ENCODE assay signal across 16 cellular contexts in the genomic region with DNA sequence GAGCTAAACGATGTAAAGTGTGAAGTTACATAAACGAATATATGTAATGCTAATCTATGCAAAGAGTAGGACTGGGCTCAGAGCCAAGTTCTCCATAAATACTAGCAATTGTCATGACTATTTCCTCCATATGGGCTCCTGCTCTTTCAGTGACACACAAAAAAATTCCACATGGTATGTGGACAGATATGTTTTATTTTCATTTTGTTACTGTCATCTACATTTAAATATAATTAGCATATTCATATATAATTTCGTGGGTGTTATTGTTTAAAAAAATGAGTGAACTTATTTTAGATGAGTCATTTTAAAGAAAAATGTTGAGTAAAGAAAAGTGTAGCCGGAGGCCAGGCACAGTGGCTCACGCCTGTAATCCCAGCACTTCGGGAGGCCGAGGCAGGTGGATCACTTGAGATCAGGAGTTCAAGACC. TPM values are rescaled to one million over a fixed set of nuclear protein-coding genes. Genes with fewer than 3 reads are reported as not detected.
DNase-seq lines count a peak whose midpoint lies in the region; ATAC-seq and TF ChIP-seq lines count a peak whose summit lies in the region.
"Had no signal": no experiment of that assay in that cellular context is flagged by ENCODE, and none has a peak within 500 bp of the region (broad histone marks: within the 10 kb centered on the region; RNA-seq: fewer than 3 reads in every experiment).

No MANE protein-coding gene starts in this region.

- intact Hi-C loops in body of pancreas (cut with DNase I): no loop called here

- peak overlapping the region; percentile 14 for H3K27ac ChIP-seq in osteoblast (ENCODE audit: low read depth, low read length)
- H3K27ac ChIP-seq in body of pancreas: no peak overlapping the region
- H3K27ac ChIP-seq: WERI-Rb-1 had no signal

- in situ Hi-C loops in astrocyte of the spinal cord (cut with HindIII; ENCODE audit: low sequenced_read_pairs): no loop called here

- peak; percentile 1 for DNase-seq in NCI-H345 (lab: John Stamatoyannopoulos, UW)
- no peak for DNase-seq in NCI-H345 treated with DMSO at 0.1 percent for 48 hours (lab: John Stamatoyannopoulos, UW; ENCODE audit: unreplicated experiment)
- DNase-seq in NCI-H146 treated with DMSO at 0.1 percent for 48 hours (lab: John Stamatoyannopoulos, UW; ENCODE audit: unreplicated experiment): peak; percentile 42
- peak; percentile 23 for DNase-seq in astrocyte of the spinal cord (ENCODE audit: low read depth, low spot score)
- no peak for DNase-seq in osteoblast (ENCODE audit: insufficient read length, low spot score, missing footprints)
- DNase-seq in body of pancreas: no peak
- DNase-seq: activated CD8-positive, alpha-beta memory T cell treated with anti-CD3 and anti-CD28 coated beads, Interleukin-2, amount 10 ng/mL, durations not matched to agents 7 days and 5 days; activated naive CD8-positive, alpha-beta T cell treated with anti-CD3 and anti-CD28 coated beads for 36 hours; cortex of kidney; foreskin melanocyte; stimulated activated naive CD8-positive, alpha-beta T cell treated with anti-CD3 and anti-CD28 coated beads, Interleukin-15, amount 100 ng/mL, for 72 hours; WERI-Rb-1 had no signal

- H4K20me1 ChIP-seq in osteoblast (ENCODE audit: insufficient read depth, low read length): no peaks in the 10 kb centered on the region

- H2AFZ ChIP-seq in osteoblast (ENCODE audit: low read length): no peak overlapping the region

- no peaks in the 10 kb centered on the region for H3K36me3 ChIP-seq in osteoblast (ENCODE audit: insufficient read depth, low read length)
- no peaks in the 10 kb centered on the region for H3K36me3 ChIP-seq in body of pancreas (replicated peaks in 1 of 2; ENCODE audit: insufficient read depth in 1 of 2, low read depth in 2 of 2)
- H3K36me3 ChIP-seq: WERI-Rb-1 had no signal

- H3K4me1 ChIP-seq in osteoblast (ENCODE audit: insufficient read depth, low read length) (peaks cover 28% of the 10 kb centered on the region), body of pancreas (peaks cover 14% of the 10 kb centered on the region)

- no peak overlapping the region for H3K4me3 ChIP-seq in astrocyte of the spinal cord (ENCODE audit: low read depth, low read length)
- no peak overlapping the region for H3K4me3 ChIP-seq in osteoblast (ENCODE audit: insufficient read depth, low read length)
- H3K4me3 ChIP-seq in body of pancreas: no peak overlapping the region

- no peak for TF ChIP-seq POLR2A in body of pancreas (IDR thresholded peaks at IDR 0.05)

- ATAC-seq in body of pancreas (no peak), GM18861 (IDR thresholded peaks at IDR 0.05; ENCODE audit: unreplicated experiment) (no peak), HG03196 (IDR thresholded peaks at IDR 0.05; ENCODE audit: unreplicated experiment) (no peak)
- ATAC-seq: activated CD8-positive, alpha-beta memory T cell treated with anti-CD3 and anti-CD28 coated beads, Interleukin-2, amount 10 ng/mL, durations not matched to agents 7 days and 5 days; HCT116; stimulated activated naive CD8-positive, alpha-beta T cell treated with anti-CD3 and anti-CD28 coated beads, Interleukin-15, amount 100 ng/mL, for 72 hours had no signal

- H3K27me3 ChIP-seq in osteoblast (ENCODE audit: insufficient read depth, low read length) (no peaks in the 10 kb centered on the region), body of pancreas (no peaks in the 10 kb centered on the region)

- WGBS in body of pancreas, 2 donors: 60 to 61% methylated on average over 7 of the region's 7 CpGs

- peak overlapping the region; percentile 43 for H3K4me2 ChIP-seq in osteoblast (ENCODE audit: insufficient read depth, low read length)

- H3K9me3 ChIP-seq in osteoblast (ENCODE audit: low read depth, low read length): no peaks in the 10 kb centered on the region
- no peaks in the 10 kb centered on the region for H3K9me3 ChIP-seq in body of pancreas

- TF ChIP-seq CTCF in astrocyte of the spinal cord (IDR thresholded peaks at IDR 0.05; ENCODE audit: low read depth, low read length) (no peak), osteoblast (IDR thresholded peaks at IDR 0.05; ENCODE audit: extremely low read depth, low read depth, low read length) (no peak), body of pancreas (IDR thresholded peaks at IDR 0.05) (no peak)

- H3K79me2 ChIP-seq in osteoblast (ENCODE audit: insufficient read depth, low read length): no peaks in the 10 kb centered on the region

RNA-seq across cellular contexts. Expression of gene IGSF23, which starts 5.0 kb away (rescaled TPM):
- not detected in 2 replicates for total RNA-seq in osteoblast
- total RNA-seq in body of pancreas: 1 to 10 TPM in 1 of 2 donors, not detected in 1; 3.1 TPM
- total RNA-seq: activated CD8-positive, alpha-beta memory T cell treated with anti-CD3 and anti-CD28 coated beads, Interleukin-2, amount 10 ng/mL, durations not matched to agents 7 days and 5 days; activated naive CD8-positive, alpha-beta T cell treated with anti-CD3 and anti-CD28 coated beads for 36 hours; SK-MEL-5 had no signal

RNA-seq across cellular contexts. Expression of gene PVR, which starts 35.3 kb away (rescaled TPM):
- 50.1 and 53.6 TPM in 2 replicates for total RNA-seq in osteoblast
- total RNA-seq in body of pancreas: 10 to 100 TPM; 36.8 to 55.4 TPM

Comparison
In these comparisons a context has a peak if more than half of its experiments do, and no peak if none do; other contexts are left out.
1. DNase-seq: peak in NCI-H345 (single experiment), NCI-H146 treated with DMSO at 0.1 percent for 48 hours (single experiment) and astrocyte of the spinal cord (single experiment); none in NCI-H345 treated with DMSO at 0.1 percent for 48 hours (single experiment), osteoblast (single experiment) and body of pancreas (0 of 4).